Comparison of ENCODE assay signal across 1 cellular context in genomic region chr1:201500670-201501120, GRCh38.
TF ChIP-seq lines count a peak whose summit lies in the region.

No MANE protein-coding gene starts in this region.

TF ChIP-seq in SK-N-SH, 30 proteins besides CTCF, POLR2A, EP300 and RAD21 (continued from another document):
- TF ChIP-seq USF2 (IDR thresholded peaks at IDR 0.05; ENCODE audit: borderline replicate concordance, low read depth, low read length), result no peak
- TF ChIP-seq REST (IDR thresholded peaks at IDR 0.05; ENCODE audit: low read depth, low read length), result no peak
- no peak for TF ChIP-seq POLR2AphosphoS5 (IDR thresholded peaks at IDR 0.05; ENCODE audit: low read depth, low read length)
- TF ChIP-seq ELF1 (IDR thresholded peaks at IDR 0.05), result no peak
- TF ChIP-seq TEAD4 (IDR thresholded peaks at IDR 0.05; ENCODE audit: borderline replicate concordance, insufficient read depth), result no peak
- no peak for TF ChIP-seq FOXJ3 (CRISPR knock-in tag; IDR thresholded peaks at IDR 0.05)
- no peak for TF ChIP-seq MAX (IDR thresholded peaks at IDR 0.05; ENCODE audit: low read depth)
- TF ChIP-seq NFIC (IDR thresholded peaks at IDR 0.05; ENCODE audit: borderline replicate concordance), result no peak
- no peak for TF ChIP-seq USF1 (IDR thresholded peaks at IDR 0.05; ENCODE audit: borderline replicate concordance, low read depth)
- TF ChIP-seq FOXM1 (IDR thresholded peaks at IDR 0.05; ENCODE audit: low read depth), result no peak
- no peak for TF ChIP-seq EZH2phosphoT487 (IDR thresholded peaks at IDR 0.05; ENCODE audit: borderline replicate concordance, low read depth)
